ENCODE assay signal across 16 cellular contexts in genomic region chr14:25122188-25122587, GRCh38.
DNase-seq lines count a peak whose midpoint lies in the region; ATAC-seq and TF ChIP-seq lines count a peak whose summit lies in the region.
"Had no signal": no experiment of that assay in that cellular context is flagged by ENCODE, and none has a peak within 500 bp of the region (broad histone marks: within the 10 kb centered on the region; RNA-seq: fewer than 3 reads in every experiment).

No MANE protein-coding gene starts in this region.

- 60% methylated on average over 4 of the region's 5 CpGs for WGBS in mesenchymal stem cell

- no peak overlapping the region for H4K91ac ChIP-seq in mesenchymal stem cell (ENCODE audit: low read length)

- peaks cover 12% of the 10 kb centered on the region for H3K4me1 ChIP-seq in Karpas-422 (ENCODE audit: low read length)
- no peaks in the 10 kb centered on the region for H3K4me1 ChIP-seq in mesenchymal stem cell (ENCODE audit: control insufficient read depth, insufficient read depth, low read depth, low read length)
- no peaks in the 10 kb centered on the region for H3K4me1 ChIP-seq in A673 (ENCODE audit: insufficient read depth, low read length, poor library complexity, severe bottlenecking)
- H3K4me1 ChIP-seq: SJSA1 had no signal

- no peak overlapping the region for H3K23ac ChIP-seq in mesenchymal stem cell (ENCODE audit: low read length in 2 of 2)

- TF ChIP-seq CTCF in choroid plexus epithelial cell (conservative IDR thresholded peaks at IDR 0.05; ENCODE audit: low read depth, low read length) = no peak
- no peak for TF ChIP-seq CTCF in A673 (conservative IDR thresholded peaks at IDR 0.05; ENCODE audit: low read depth, low read length)

- peak overlapping the region; percentile 13 for H3K4me2 ChIP-seq in Karpas-422 (ENCODE audit: low read depth, low read length, poor library complexity, severe bottlenecking)
- no peak overlapping the region for H3K4me2 ChIP-seq in mesenchymal stem cell (ENCODE audit: low read length, poor library complexity, severe bottlenecking)

- peaks cover 24% of the 10 kb centered on the region for H3K9me3 ChIP-seq in Karpas-422 (ENCODE audit: low read length)
- H3K9me3 ChIP-seq in mesenchymal stem cell (ENCODE audit: control insufficient read depth, low read length) = no peaks in the 10 kb centered on the region
- H3K9me3 ChIP-seq in A673 (ENCODE audit: low read depth, low read length, poor library complexity, severe bottlenecking) = no peaks in the 10 kb centered on the region
- H3K9me3 ChIP-seq: right lobe of liver, SJSA1 had no signal

- no peak overlapping the region for H2AK5ac ChIP-seq in mesenchymal stem cell (ENCODE audit: low read length, severe bottlenecking)

- no peak overlapping the region for H3K14ac ChIP-seq in mesenchymal stem cell (ENCODE audit: low read length in 2 of 2)

- no TSS peak for BruUV-seq in A673 (replicated peaks; lab: Mats Ljungman, UMichigan)

- CTCF ChIA-PET in A673 (lab: Charles Lee) = no interaction called here

- no peak overlapping the region for H3K4ac ChIP-seq in mesenchymal stem cell (ENCODE audit: low read depth in 1 of 2, low read length in 2 of 2)

- no peak overlapping the region for H3K18ac ChIP-seq in mesenchymal stem cell (ENCODE audit: low read depth in 1 of 2, low read length in 2 of 2)

- no peak overlapping the region for H2BK5ac ChIP-seq in mesenchymal stem cell (ENCODE audit: low read depth, low read length, poor library complexity, severe bottlenecking)

- POLR2A ChIA-PET in A673 (lab: Charles Lee; ENCODE audit: low non-redundant PET) = no interaction called here

- H3K27me3 ChIP-seq in Karpas-422 (ENCODE audit: low read length) (no peaks in the 10 kb centered on the region), mesenchymal stem cell (ENCODE audit: control insufficient read depth in 1 of 2, insufficient read depth in 1 of 2, low read length in 2 of 2) (no peaks in the 10 kb centered on the region), A673 (replicated peaks; ENCODE audit: insufficient read depth, low read depth, low read length, poor library complexity) (no peaks in the 10 kb centered on the region)
- H3K27me3 ChIP-seq: right lobe of liver, SJSA1 had no signal

- H3K4me3 ChIP-seq in Karpas-422 (ENCODE audit: low read length) (no peak overlapping the region), choroid plexus epithelial cell (ENCODE audit: low read depth, low read length) (no peak overlapping the region), mesenchymal stem cell (ENCODE audit: insufficient read depth in 1 of 2, low read depth in 1 of 2, low read length in 2 of 2) (peak overlapping the region in 1 of 2 experiments; percentile 17), A673 (ENCODE audit: low read depth, low read length, poor library complexity, severe bottlenecking) (no peak overlapping the region)
- H3K4me3 ChIP-seq: right lobe of liver, SJSA1 had no signal

- peak; percentile 24 for DNase-seq in AG20443 (ENCODE audit: low spot score)
- DNase-seq in Karpas-422 = no peak
- peak; percentile 23 for DNase-seq in choroid plexus epithelial cell (ENCODE audit: low read depth)
- no peak for DNase-seq in mesenchymal stem cell
- no peak for DNase-seq in activated CD4-positive, alpha-beta T cell treated with anti-CD3 and anti-CD28 coated beads for 48 hours
- no peak for DNase-seq in A673 (ENCODE audit: low spot score)
- no peak for DNase-seq in 8988T
- DNase-seq: activated CD4-positive, CD25-positive, alpha-beta regulatory T cell treated with anti-CD3 and anti-CD28 coated beads, Interleukin-2, amount 50 U/mL, for 72 hours; Calu3; cerebellar nuclear complex; NCI-H187 treated with DMSO at 0.1 percent for 48 hours; right lobe of liver; stimulated activated CD4-positive, alpha-beta T cell treated with anti-CD3 and anti-CD28 coated beads, Interleukin-4, amount 100 ng/mL, for 1 hour had no signal

- H2BK15ac ChIP-seq in mesenchymal stem cell (ENCODE audit: low read depth, poor library complexity, severe bottlenecking) = no peak overlapping the region

- H3K27ac ChIP-seq in Karpas-422 (ENCODE audit: low read length) = no peak overlapping the region
- no peak overlapping the region for H3K27ac ChIP-seq in mesenchymal stem cell (ENCODE audit: low read length, poor library complexity, severe bottlenecking)
- no peak overlapping the region for H3K27ac ChIP-seq in A673 (ENCODE audit: low read depth, low read length, poor library complexity, severe bottlenecking)
- H3K27ac ChIP-seq: right lobe of liver, SJSA1 had no signal

- H3K36me3 ChIP-seq in Karpas-422 (ENCODE audit: insufficient read depth, low read length) = no peaks in the 10 kb centered on the region
- H3K36me3 ChIP-seq in mesenchymal stem cell (ENCODE audit: control insufficient read depth in 1 of 2, insufficient read depth in 2 of 2, low read depth in 1 of 2, low read length in 2 of 2) = no peaks in the 10 kb centered on the region
- no peaks in the 10 kb centered on the region for H3K36me3 ChIP-seq in A673 (ENCODE audit: insufficient read depth, low read length, poor library complexity, severe bottlenecking)
- H3K36me3 ChIP-seq: right lobe of liver, SJSA1 had no signal

- no peaks in the 10 kb centered on the region for H3K79me1 ChIP-seq in mesenchymal stem cell (replicated peaks; ENCODE audit: low read length, poor library complexity, severe bottlenecking)

- intact Hi-C loops in A673 (cut with micrococcal nuclease; ENCODE audit: unreplicated experiment) = no loop called here

- no peaks in the 10 kb centered on the region for H4K20me1 ChIP-seq in Karpas-422 (ENCODE audit: insufficient read depth, low read depth, low read length)

- no peak overlapping the region; the same call in 1 of the 2 replicates for H2AFZ ChIP-seq in Karpas-422 (ENCODE audit: low read length)
- no peak overlapping the region for H2AFZ ChIP-seq in mesenchymal stem cell (ENCODE audit: low read depth, low read length)

- no peaks in the 10 kb centered on the region for H3K9me2 ChIP-seq in Karpas-422 (replicated peaks; ENCODE audit: insufficient read depth, low read length)

- H4K8ac ChIP-seq in mesenchymal stem cell (ENCODE audit: low read length) = no peak overlapping the region

- no peak for ATAC-seq in HG03460 (IDR thresholded peaks at IDR 0.05; ENCODE audit: unreplicated experiment)
- ATAC-seq: HCT116, right lobe of liver had no signal

- no peaks in the 10 kb centered on the region for H3K79me2 ChIP-seq in Karpas-422 (ENCODE audit: low read length)

- H3K9ac ChIP-seq in Karpas-422 (ENCODE audit: low read length) = no peak overlapping the region
- peak overlapping the region; percentile 44 for H3K9ac ChIP-seq in mesenchymal stem cell (ENCODE audit: low read length)

- H2BK120ac ChIP-seq in mesenchymal stem cell (ENCODE audit: low read depth, low read length) = no peak overlapping the region

- H2BK12ac ChIP-seq in mesenchymal stem cell (ENCODE audit: low read length in 2 of 2) = peak overlapping the region in 1 of 2 experiments; percentile 15

Comparison
In these comparisons a context has a peak if more than half of its experiments do, and no peak if none do; other contexts are left out.
1. DNase-seq: peak in AG20443 (single experiment) and choroid plexus epithelial cell (single experiment); none in Karpas-422 (single experiment), mesenchymal stem cell (single experiment), activated CD4-positive, alpha-beta T cell treated with anti-CD3 and anti-CD28 coated beads for 48 hours (single experiment), A673 (single experiment) and 8988T (single experiment).